9 cellular contexts compared by ENCODE assay signal in genomic region chr16:67672739-67673662, GRCh38. TPM values are rescaled to one million over a fixed set of nuclear protein-coding genes. Genes with fewer than 3 reads are reported as not detected.
DNase-seq lines count a peak whose midpoint lies in the region; ATAC-seq, FAIRE-seq and TF ChIP-seq lines count a peak whose summit lies in the region.
"Had no signal": no experiment of that assay in that cellular context is flagged by ENCODE, and none has a peak within 500 bp of the region (broad histone marks: within the 10 kb centered on the region; RNA-seq: fewer than 3 reads in every experiment).

No MANE protein-coding gene starts in this region.

- POLR2A ChIA-PET in A549 (lab: Yijun Ruan, JAX), result no interaction called here

- DNase-seq in A549 (ENCODE audit: low read depth in 1 of 2, low spot score in 1 of 2), result peak; percentile 58 to 84
- peak; percentile 77 for DNase-seq in GM10266 (ENCODE audit: extremely low spot score)
- peak; percentile 76 for DNase-seq in NCI-H82 (lab: John Stamatoyannopoulos, UW)
- peak; percentile 50 for DNase-seq in activated T-cell treated with anti-CD3 and anti-CD28 coated beads, Interleukin-2, amount 50 U/mL, for 1 hour
- DNase-seq in fibroblast of gingiva (ENCODE audit: low read depth), result peak; percentile 74
- no peak for DNase-seq in natural killer cell
- DNase-seq in vagina (ENCODE audit: extremely low spot score in 2 of 2), result peak in 1 of 2 donors; percentile 81
- no peak for DNase-seq in activated CD4-positive, CD25-positive, alpha-beta regulatory T cell treated with anti-CD3 and anti-CD28 coated beads, Interleukin-2, amount 50 U/mL, for 72 hours

- TF ChIP-seq CTCF in A549 (IDR thresholded peaks at IDR 0.05) (peak; percentile 64), GM10266 (IDR thresholded peaks at IDR 0.05; ENCODE audit: control insufficient read depth, insufficient read depth, low read depth, missing control alignments) (peak; percentile 83), natural killer cell (IDR thresholded peaks at IDR 0.05) (peak; percentile 49), vagina (IDR thresholded peaks at IDR 0.05) (peak; percentile 37 to 58 (median 56))

- no peak for TF ChIP-seq EP300 in A549 (IDR thresholded peaks at IDR 0.05)

- peak; percentile 73 to 83 for TF ChIP-seq RAD21 in A549 (conservative IDR thresholded peaks at IDR 0.05 in 1 of 2, IDR thresholded peaks at IDR 0.05 in 1 of 2)

- WGBS in A549 (ENCODE audit: missing lambda C conversion rate), result 53% methylated on average over 13 of the region's 13 CpGs

- H3K27me3 ChIP-seq in vagina, result no peaks in the 10 kb centered on the region

- H3K27ac ChIP-seq in A549 (no peak overlapping the region), vagina (peak overlapping the region; percentile 75)

- peaks cover 0 to 7% of the 10 kb centered on the region in 2 donors for H3K4me1 Mint-ChIP-seq in natural killer cell

- H3K36me3 ChIP-seq in vagina, result no peaks in the 10 kb centered on the region

- no peaks in the 10 kb centered on the region for H3K9me3 Mint-ChIP-seq in natural killer cell
- H3K9me3 Mint-ChIP-seq: naive thymus-derived CD8-positive, alpha-beta T cell had no signal

- no peak for TF ChIP-seq POLR2A in A549 (IDR thresholded peaks at IDR 0.05; ENCODE audit: low read length)
- TF ChIP-seq POLR2A in vagina (IDR thresholded peaks at IDR 0.05), result no peak

- no peaks in the 10 kb centered on the region for H3K27me3 Mint-ChIP-seq in natural killer cell (ENCODE audit: low read depth in 2 of 2)
- H3K27me3 Mint-ChIP-seq: naive thymus-derived CD8-positive, alpha-beta T cell had no signal

- intact Hi-C loops in natural killer cell (cut with micrococcal nuclease), result loop anchor here (2.0 kb wide), 1 partner anchor 256 kb away; no protein-coding TSS in a partner anchor
- intact Hi-C loops in vagina (cut with DNase I), result no loop called here

- H3K9me3 ChIP-seq in A549 (no peaks in the 10 kb centered on the region), vagina (no peaks in the 10 kb centered on the region)

- no peak overlapping the region for H3K4me2 ChIP-seq in A549

- no peak for FAIRE-seq in A549 (lab: Jason Lieb, UNC)

- H3K36me3 Mint-ChIP-seq in natural killer cell, result no peaks in the 10 kb centered on the region
- H3K36me3 Mint-ChIP-seq: naive thymus-derived CD8-positive, alpha-beta T cell had no signal

- H3K4me3 ChIP-seq in A549, result no peak overlapping the region
- H3K4me3 ChIP-seq in vagina, result no peak overlapping the region

- ATAC-seq in A549, result peak; percentile 57 to 65
- ATAC-seq in natural killer cell, result peak in 2 of 3 donors; percentile 10 to 29
- ATAC-seq: naive thymus-derived CD8-positive, alpha-beta T cell had no signal

- CTCF ChIA-PET in A549 (lab: Yijun Ruan, JAX), result interaction anchor here (0.6 to 16.7 kb wide), 59 partner anchors 10 to 1298 kb away, joined by 3 to 174 read pairs (median 4); partner anchors contain the start of genes CARMIL2, CTCF, CTRL and NRN1L

- no peak overlapping the region for H3K27ac Mint-ChIP-seq in natural killer cell

- no peak overlapping the region for H3K4me3 Mint-ChIP-seq in natural killer cell
- H3K4me3 Mint-ChIP-seq: naive thymus-derived CD8-positive, alpha-beta T cell had no signal

- H3K4me1 ChIP-seq in A549 (peaks cover 3% of the 10 kb centered on the region; the same call in 1 of the 3 replicates), vagina (peaks cover 55% of the 10 kb centered on the region)

TF ChIP-seq in A549, 52 proteins besides CTCF, POLR2A, EP300 and RAD21:
- TF ChIP-seq SMC3 (IDR thresholded peaks at IDR 0.05) (peak; percentile 48; the same call in 2 of the 3 replicates), NR3C1 (IDR thresholded peaks at IDR 0.05) (no peak)

RNA-seq across cellular contexts. Expression of gene C16orf86, which starts 6.4 kb away (rescaled TPM):
- not detected in 2 replicates for polyA plus RNA-seq in A549 (2011; rRNA removed)
- 0.08 TPM in 2 replicates for polyA plus RNA-seq in A549 (2012; cell fraction: cytosol; rRNA removed)
- polyA plus RNA-seq in A549 (2012; cell fraction: nucleus; rRNA removed), result 0.40 and 0.44 TPM in 2 replicates
- 0.05 to 0.21 TPM (median 0.06 TPM) in 3 replicates for polyA plus RNA-seq in A549 (2017; fragmentation: RNase III; extraction: RNeasy Plus Mini Kit Qiagen cat#74134 plus additional on column Dnase treatment)
- not detected in 2 replicates for polyA minus RNA-seq in A549 (2011; rRNA and poly(A)+ RNA removed)
- total RNA-seq in natural killer cell, result 1 to 10 TPM; 3.5 to 4.4 (median 3.6) TPM
- 10.3 TPM for total RNA-seq in vagina

RNA-seq across cellular contexts. Expression of gene ENKD1, which starts 6.5 kb away (rescaled TPM):
- polyA plus RNA-seq in A549 (2011; rRNA removed), result 4.0 and 4.3 TPM in 2 replicates
- 13.5 and 14.0 TPM in 2 replicates for polyA plus RNA-seq in A549 (2012; cell fraction: cytosol; rRNA removed)
- 23.0 and 32.4 TPM in 2 replicates for polyA plus RNA-seq in A549 (2012; cell fraction: nucleus; rRNA removed)
- polyA plus RNA-seq in A549 (2017; fragmentation: RNase III; extraction: RNeasy Plus Mini Kit Qiagen cat#74134 plus additional on column Dnase treatment), result 11.1 to 12.6 TPM (median 12.2 TPM) in 3 replicates
- polyA minus RNA-seq in A549 (2011; rRNA and poly(A)+ RNA removed), result 2.7 and 5.0 TPM in 2 replicates
- total RNA-seq in natural killer cell, result 1 to 10 TPM; 3.4 to 4.2 (median 3.7) TPM
- 14.7 TPM for total RNA-seq in vagina

RNA-seq across cellular contexts. Expression of gene PARD6A, which starts 12.2 kb away (rescaled TPM):
- polyA plus RNA-seq in A549 (2011; rRNA removed), result 1.7 and 1.8 TPM in 2 replicates
- 3.2 and 3.6 TPM in 2 replicates for polyA plus RNA-seq in A549 (2012; cell fraction: cytosol; rRNA removed)
- 1.3 and 2.2 TPM in 2 replicates for polyA plus RNA-seq in A549 (2012; cell fraction: nucleus; rRNA removed)
- polyA plus RNA-seq in A549 (2017; fragmentation: RNase III; extraction: RNeasy Plus Mini Kit Qiagen cat#74134 plus additional on column Dnase treatment), result 1.4 to 2.2 TPM (median 1.9 TPM) in 3 replicates
- 1.2 and 2.5 TPM in 2 replicates for polyA minus RNA-seq in A549 (2011; rRNA and poly(A)+ RNA removed)
- total RNA-seq in natural killer cell, result 1 to 10 TPM; 3.1 to 4.4 (median 3.3) TPM
- 1.2 TPM for total RNA-seq in vagina

RNA-seq across cellular contexts. Expression of gene ACD, which starts 12.9 kb away (rescaled TPM):
- polyA plus RNA-seq in A549 (2011; rRNA removed), result 19.4 and 22.2 TPM in 2 replicates
- polyA plus RNA-seq in A549 (2012; cell fraction: cytosol; rRNA removed), result 49.6 and 57.6 TPM in 2 replicates
- 79.7 and 97.5 TPM in 2 replicates for polyA plus RNA-seq in A549 (2012; cell fraction: nucleus; rRNA removed)
- 25.3 to 26.5 TPM (median 26.4 TPM) in 3 replicates for polyA plus RNA-seq in A549 (2017; fragmentation: RNase III; extraction: RNeasy Plus Mini Kit Qiagen cat#74134 plus additional on column Dnase treatment)
- 21.2 and 29.2 TPM in 2 replicates for polyA minus RNA-seq in A549 (2011; rRNA and poly(A)+ RNA removed)
- total RNA-seq in natural killer cell, result 10 to 100 TPM; 34.4 to 58.0 (median 43.2) TPM
- 38.8 TPM for total RNA-seq in vagina

RNA-seq across cellular contexts. Expression of gene CARMIL2, which starts 28.1 kb away (rescaled TPM):
- polyA plus RNA-seq in A549 (2011; rRNA removed) (0.39 and 0.62 TPM in 2 replicates), A549 (2017; fragmentation: RNase III; extraction: RNeasy Plus Mini Kit Qiagen cat#74134 plus additional on column Dnase treatment) (0.95 to 1.3 TPM (median 1.2 TPM) in 3 replicates)
- polyA plus RNA-seq in A549 (2012; cell fraction: cytosol; rRNA removed), result 0.70 and 0.84 TPM in 2 replicates
- polyA plus RNA-seq in A549 (2012; cell fraction: nucleus; rRNA removed), result 3.5 and 4.4 TPM in 2 replicates
- 0.25 and 0.97 TPM in 2 replicates for polyA minus RNA-seq in A549 (2011; rRNA and poly(A)+ RNA removed)
- total RNA-seq in natural killer cell (10 to 100 TPM; 46.4 to 64.0 (median 61.5) TPM), vagina (5.6 TPM)

Comparison
In these comparisons a context has a peak if more than half of its experiments do, and no peak if none do; other contexts are left out.
1. DNase-seq: peak in A549 (2 of 2), GM10266 (single experiment), NCI-H82 (single experiment), activated T-cell treated with anti-CD3 and anti-CD28 coated beads, Interleukin-2, amount 50 U/mL, for 1 hour (single experiment) and fibroblast of gingiva (single experiment); none in natural killer cell (single experiment) and activated CD4-positive, CD25-positive, alpha-beta regulatory T cell treated with anti-CD3 and anti-CD28 coated beads, Interleukin-2, amount 50 U/mL, for 72 hours (single experiment).
2. Peak in every context shown above with its lines, with median percentiles within 50 percentile points of each other: CTCF ChIP-seq.